In genomic region chr18:51191139-51191717, GRCh38 we compare ENCODE assay signal across 1 cellular context.
TF ChIP-seq lines count a peak whose summit lies in the region.

No MANE protein-coding gene starts in this region.

TF ChIP-seq in GM12878, 131 proteins besides CTCF, POLR2A, EP300 and RAD21:
- peak; percentile 14; the same call in 1 of the 2 replicates for TF ChIP-seq PKNOX1 (IDR thresholded peaks at IDR 0.05)
- TF ChIP-seq BACH1 (IDR thresholded peaks at IDR 0.05; ENCODE audit: borderline replicate concordance): no peak
- peak; percentile 37; the same call in 1 of the 2 replicates for TF ChIP-seq POLR2AphosphoS5 (IDR thresholded peaks at IDR 0.05; ENCODE audit: low read length)
